8 cellular contexts compared by ENCODE assay signal in genomic region chr4:7828011-7828720, GRCh38.
DNase-seq lines count a peak whose midpoint lies in the region; ATAC-seq and TF ChIP-seq lines count a peak whose summit lies in the region.

No MANE protein-coding gene starts in this region.

- H3K9ac ChIP-seq in colonic mucosa (ENCODE audit: low read depth in 2 of 2, low read length in 2 of 2), result peak overlapping the region in 1 of 2 donors; percentile 52

- H3K4me3 ChIP-seq in AG09309 (ENCODE audit: control insufficient read depth, low read depth, low read length) (peak overlapping the region; percentile 23), colonic mucosa (no peak overlapping the region), mesodermal cell (ENCODE audit: extremely low read depth, insufficient read depth, low read length, poor library complexity, severe bottlenecking) (no peak overlapping the region)
- no peak overlapping the region; the same call in 1 of the 2 replicates for H3K4me3 ChIP-seq in Jurkat, Clone E6-1 (ENCODE audit: low read length)

- H3K27ac ChIP-seq in colonic mucosa (peak overlapping the region; percentile 58), mesodermal cell (ENCODE audit: low read depth, low read length, severe bottlenecking) (peak overlapping the region; percentile 83)

- H3K4me1 ChIP-seq in colonic mucosa (peaks cover 14% of the 10 kb centered on the region), mesodermal cell (ENCODE audit: control insufficient read depth, insufficient read depth, low read length, poor library complexity, severe bottlenecking) (peaks cover 35% of the 10 kb centered on the region)

- H3K9me3 ChIP-seq in colonic mucosa, result no peaks in the 10 kb centered on the region
- no peaks in the 10 kb centered on the region for H3K9me3 ChIP-seq in mesodermal cell (ENCODE audit: control insufficient read depth, low read length)

- TF ChIP-seq CTCF in AG09309 (IDR thresholded peaks at IDR 0.05; ENCODE audit: control insufficient read depth, insufficient read depth, low read depth, low read length, missing control alignments) (no peak), colonic mucosa (IDR thresholded peaks at IDR 0.05) (no peak)

- H3K27me3 ChIP-seq in colonic mucosa, result no peaks in the 10 kb centered on the region

- WGBS in mesodermal cell (ENCODE audit: insufficient coverage in 2 of 2), 2 experiments, result 76 to 80% methylated on average over 10 to 12 of the region's 13 CpGs

- no peak for ATAC-seq in GM21526 (IDR thresholded peaks at IDR 0.05; ENCODE audit: low FRiP score, unreplicated experiment)
- no peak for ATAC-seq in HG02870 (IDR thresholded peaks at IDR 0.05; ENCODE audit: unreplicated experiment)

- DNase-seq in AG09309 (ENCODE audit: low read depth), result peak; percentile 99
- peak; percentile 37 for DNase-seq in Jurkat, Clone E6-1 (ENCODE audit: low read depth, low spot score)
- peak; percentile 13 to 25 for DNase-seq in activated CD4-positive, alpha-beta T cell treated with anti-CD3 and anti-CD28 coated beads for 24 hours (ENCODE audit: low read depth in 2 of 2)
- peak; percentile 54 for DNase-seq in colonic mucosa
- peak; percentile 18 for DNase-seq in stimulated activated CD8-positive, alpha-beta memory T cell treated with anti-CD3 and anti-CD28 coated beads, Interleukin-7, amount 100 ng/mL, for 24 hours (ENCODE audit: low read depth)

- no peaks in the 10 kb centered on the region for H3K36me3 ChIP-seq in colonic mucosa
- peaks cover 91% of the 10 kb centered on the region for H3K36me3 ChIP-seq in mesodermal cell (ENCODE audit: control insufficient read depth, insufficient read depth, low read length)

- intact Hi-C loops in colonic mucosa (cut with DNase I), result no loop called here

Comparison
In these comparisons a context has a peak if more than half of its experiments do, and no peak if none do; other contexts are left out.
1. DNase-seq: peak in every context shown above with its lines; median percentile 99 in AG09309; 54 in colonic mucosa; 37 in Jurkat, Clone E6-1; 19 in activated CD4-positive, alpha-beta T cell treated with anti-CD3 and anti-CD28 coated beads for 24 hours; 18 in stimulated activated CD8-positive, alpha-beta memory T cell treated with anti-CD3 and anti-CD28 coated beads, Interleukin-7, amount 100 ng/mL, for 24 hours.